21 cellular contexts compared by ENCODE assay signal in genomic region chr3:32189693-32190092, GRCh38. TPM values are rescaled to one million over a fixed set of nuclear protein-coding genes. Genes with fewer than 3 reads are reported as not detected.
"Had no signal": no experiment of that assay in that cellular context is flagged by ENCODE, and none has a peak within 500 bp of the region (broad histone marks: within the 10 kb centered on the region; RNA-seq: fewer than 3 reads in every experiment).

No MANE protein-coding gene starts in this region.

- ATAC-seq: HepG2 had no signal

- DNase-seq: IMR-90, Kasumi-1, KG1, MM.1S, NCI-H1092 treated with DMSO at 0.1 percent for 48 hours, NCI-H1436, NCI-H187, NCI-H2029, NCI-H2081 treated with DMSO at 0.1 percent for 48 hours, NCI-H2171, NCI-H226, NCI-H446, NCI-H510A, NCI-H69, NCI-H774, Right ventricle myocardium superior, RPMI8226, SIG-M5 had no signal

- H3K36me3 ChIP-seq: SJSA1 had no signal

- H3K4me1 ChIP-seq: SJSA1 had no signal

- H3K27ac ChIP-seq: SJSA1, SK-N-MC had no signal

- H3K4me3 ChIP-seq: SJSA1, SK-N-MC had no signal

- H3K9me3 ChIP-seq: SJSA1 had no signal

RNA-seq across cellular contexts. Expression of gene CMTM8, which starts 48.8 kb away (rescaled TPM):
- total RNA-seq: IMR-90, SJSA1 had no signal
